ENCODE assay signal across 11 cellular contexts in genomic region chr2:39664898-39665591, GRCh38. TPM values are rescaled to one million over a fixed set of nuclear protein-coding genes. Genes with fewer than 3 reads are reported as not detected.
A peak's percentile ranks its signal among the peaks of the same experiment; 100 is the strongest.
DNase-seq lines count a peak whose midpoint lies in the region; ATAC-seq and TF ChIP-seq lines count a peak whose summit lies in the region.
"Had no signal": no experiment of that assay in that cellular context is flagged by ENCODE, and none has a peak within 500 bp of the region (broad histone marks: within the 10 kb centered on the region; RNA-seq: fewer than 3 reads in every experiment).

No MANE protein-coding gene starts in this region.

- no peak for ATAC-seq in effector memory CD8-positive, alpha-beta T cell (replicated peaks)
- no peak for ATAC-seq in GM18858 (IDR thresholded peaks at IDR 0.05; ENCODE audit: unreplicated experiment)
- no peak for ATAC-seq in HG02870 (IDR thresholded peaks at IDR 0.05; ENCODE audit: unreplicated experiment)
- no peak for ATAC-seq in activated CD4-positive, alpha-beta T cell treated with anti-CD3 and anti-CD28 coated beads for 36 hours
- ATAC-seq: GM12878; natural killer cell treated with Interleukin-12 subunit alpha and Interleukin-12 subunit beta and Interleukin-15 and Interleukin-18, amount 100 ng/mL, for 72 hours had no signal

- H3K4me3 ChIP-seq in HUES64 (ENCODE audit: low read length): peak overlapping the region; percentile 67
- H3K4me3 ChIP-seq: GM12878 had no signal

- intact Hi-C loops in activated CD4-positive, alpha-beta T cell treated with anti-CD3 and anti-CD28 coated beads for 36 hours (cut with DNase I, micrococcal nuclease): no loop called here

- peaks cover 2% of the 10 kb centered on the region for H3K36me3 Mint-ChIP-seq in effector memory CD8-positive, alpha-beta T cell (ENCODE audit: insufficient read depth)
- no peaks in the 10 kb centered on the region for H3K36me3 Mint-ChIP-seq in nephron (ENCODE audit: low read depth)
- no peaks in the 10 kb centered on the region for H3K36me3 Mint-ChIP-seq in activated CD4-positive, alpha-beta T cell treated with anti-CD3 and anti-CD28 coated beads for 36 hours (ENCODE audit: low read depth)

- H3K27ac Mint-ChIP-seq in effector memory CD8-positive, alpha-beta T cell: no peak overlapping the region
- H3K27ac Mint-ChIP-seq in nephron: peak overlapping the region; percentile 68 to 91 (median 85)
- no peak overlapping the region for H3K27ac Mint-ChIP-seq in activated CD4-positive, alpha-beta T cell treated with anti-CD3 and anti-CD28 coated beads for 36 hours
- H3K27ac Mint-ChIP-seq: natural killer cell treated with Interleukin-12 subunit alpha and Interleukin-12 subunit beta and Interleukin-15 and Interleukin-18, amount 100 ng/mL, for 72 hours had no signal

- peaks cover 0 to 11% of the 10 kb centered on the region in 2 donors for H3K4me1 Mint-ChIP-seq in effector memory CD8-positive, alpha-beta T cell (ENCODE audit: low read depth in 2 of 2)
- H3K4me1 Mint-ChIP-seq in nephron: peaks cover 21% of the 10 kb centered on the region
- peaks cover 9% of the 10 kb centered on the region for H3K4me1 Mint-ChIP-seq in activated CD4-positive, alpha-beta T cell treated with anti-CD3 and anti-CD28 coated beads for 36 hours

- DNase-seq in AG20443 (ENCODE audit: low spot score) (peak; percentile 21), NCI-H526 treated with DMSO at 0.1 percent for 48 hours (lab: John Stamatoyannopoulos, UW) (no peak)
- DNase-seq in effector memory CD8-positive, alpha-beta T cell: no peak
- no peak for DNase-seq in activated CD4-positive, alpha-beta T cell treated with anti-CD3 and anti-CD28 coated beads for 36 hours

- H3K27me3 Mint-ChIP-seq in effector memory CD8-positive, alpha-beta T cell: peaks cover 67 to 71% of the 10 kb centered on the region in 2 donors
- H3K27me3 Mint-ChIP-seq in nephron (ENCODE audit: low read depth): peaks cover 47% of the 10 kb centered on the region
- peaks cover 50% of the 10 kb centered on the region for H3K27me3 Mint-ChIP-seq in activated CD4-positive, alpha-beta T cell treated with anti-CD3 and anti-CD28 coated beads for 36 hours

- H3K9me3 ChIP-seq in HUES64 (ENCODE audit: insufficient read depth, low read depth, low read length): no peaks in the 10 kb centered on the region

- CTCF ChIA-PET in activated CD4-positive, alpha-beta T cell treated with anti-CD3 and anti-CD28 coated beads for 36 hours (lab: Charles Lee): no interaction called here

- H3K9me3 Mint-ChIP-seq in effector memory CD8-positive, alpha-beta T cell: no peaks in the 10 kb centered on the region
- no peaks in the 10 kb centered on the region for H3K9me3 Mint-ChIP-seq in nephron
- H3K9me3 Mint-ChIP-seq in activated CD4-positive, alpha-beta T cell treated with anti-CD3 and anti-CD28 coated beads for 36 hours (ENCODE audit: low read depth): no peaks in the 10 kb centered on the region
- H3K9me3 Mint-ChIP-seq: natural killer cell treated with Interleukin-12 subunit alpha and Interleukin-12 subunit beta and Interleukin-15 and Interleukin-18, amount 100 ng/mL, for 72 hours had no signal

- no peak for TF ChIP-seq CTCF in nephron (IDR thresholded peaks at IDR 0.05; ENCODE audit: unreplicated experiment in 3 of 3)

- 8% methylated on average over 26 of the region's 26 CpGs for WGBS in HUES64

- POLR2A ChIA-PET in activated CD4-positive, alpha-beta T cell treated with anti-CD3 and anti-CD28 coated beads for 36 hours (lab: Charles Lee): no interaction called here

- peaks cover 29% of the 10 kb centered on the region for H3K4me1 ChIP-seq in HUES64 (ENCODE audit: insufficient read depth, low read length)

- H3K27ac ChIP-seq in HUES64 (ENCODE audit: low read depth, low read length): no peak overlapping the region
- H3K27ac ChIP-seq: C4-2B had no signal

- H3K4me3 Mint-ChIP-seq in effector memory CD8-positive, alpha-beta T cell: peak overlapping the region; percentile 28 to 44
- H3K4me3 Mint-ChIP-seq in nephron: peak overlapping the region; percentile 83 to 92 (median 86)
- no peak overlapping the region for H3K4me3 Mint-ChIP-seq in activated CD4-positive, alpha-beta T cell treated with anti-CD3 and anti-CD28 coated beads for 36 hours
- H3K4me3 Mint-ChIP-seq: natural killer cell treated with Interleukin-12 subunit alpha and Interleukin-12 subunit beta and Interleukin-15 and Interleukin-18, amount 100 ng/mL, for 72 hours had no signal

- peak overlapping the region; percentile 51 for H3K9ac ChIP-seq in HUES64 (ENCODE audit: low read depth, low read length)

- H3K36me3 ChIP-seq in HUES64 (ENCODE audit: insufficient read depth, low read length): no peaks in the 10 kb centered on the region

- peaks cover 51% of the 10 kb centered on the region for H3K27me3 ChIP-seq in HUES64 (ENCODE audit: insufficient read depth, low read length)

RNA-seq across cellular contexts. Expression of gene TMEM178A, which starts 0.7 kb away (rescaled TPM):
- polyA plus RNA-seq in HUES64 (2013, experiment 1 of 2): 6.2 TPM
- 10.7 TPM for polyA plus RNA-seq in HUES64 (2013, experiment 2 of 2)
- total RNA-seq in activated CD4-positive, alpha-beta T cell treated with anti-CD3 and anti-CD28 coated beads for 36 hours: under 1 TPM; 0.21 to 0.39 TPM
- total RNA-seq: GM12878; natural killer cell treated with Interleukin-12 subunit alpha and Interleukin-12 subunit beta and Interleukin-15 and Interleukin-18, amount 100 ng/mL, for 72 hours had no signal
- polyA plus RNA-seq: GM12878 had no signal

Comparison
In these comparisons a context has a peak if more than half of its experiments do, and no peak if none do; other contexts are left out.
1. H3K27ac Mint-ChIP-seq: peak in nephron (3 of 3); none in effector memory CD8-positive, alpha-beta T cell (0 of 2) and activated CD4-positive, alpha-beta T cell treated with anti-CD3 and anti-CD28 coated beads for 36 hours (single experiment).